8 cellular contexts compared by ENCODE assay signal in the genomic region with DNA sequence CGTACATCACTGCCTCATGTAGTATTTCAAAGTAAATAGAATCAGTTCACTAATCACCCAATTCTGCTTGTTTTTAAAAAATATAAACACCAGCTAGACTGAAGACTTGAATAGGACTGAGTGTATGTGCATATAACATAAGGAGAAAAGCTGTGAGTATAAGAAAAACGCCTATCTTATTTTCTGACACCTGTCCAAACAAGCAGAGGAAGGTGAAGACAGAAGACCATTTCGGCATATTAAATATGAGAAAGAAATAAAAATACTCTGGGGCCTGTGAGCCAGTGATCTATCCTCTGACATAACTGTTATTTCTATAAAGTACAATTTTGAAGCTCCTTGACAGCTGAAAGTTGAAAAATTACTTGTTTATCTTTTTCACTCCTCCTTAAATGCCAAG.
"Had no signal": no experiment of that assay in that cellular context is flagged by ENCODE, and none has a peak within 500 bp of the region (broad histone marks: within the 10 kb centered on the region; RNA-seq: fewer than 3 reads in every experiment).

No MANE protein-coding gene starts in this region.

- H3K9ac ChIP-seq: KMS-11 had no signal

- H3K4me3 Mint-ChIP-seq: IgD-negative memory B cell had no signal

- H3K4me3 ChIP-seq: K562 had no signal

- ATAC-seq: HepG2, K562 had no signal

- H3K9me3 Mint-ChIP-seq: IgD-negative memory B cell had no signal

- DNase-seq: IMR-90, KBM-7, KG1 had no signal

- H3K27me3 Mint-ChIP-seq: IgD-negative memory B cell had no signal

- H3K4me2 ChIP-seq: KMS-11 had no signal

- H3K27ac Mint-ChIP-seq: IgD-negative memory B cell had no signal

- H3K27ac ChIP-seq: HL-60, KMS-11 had no signal
